Comparison of ENCODE assay signal across 19 cellular contexts in genomic region chr4:155745984-155746383, GRCh38. TPM values are rescaled to one million over a fixed set of nuclear protein-coding genes. Genes with fewer than 3 reads are reported as not detected.
A peak's percentile ranks its signal among the peaks of the same experiment; 100 is the strongest.
DNase-seq lines count a peak whose midpoint lies in the region; ATAC-seq and TF ChIP-seq lines count a peak whose summit lies in the region.
"Had no signal": no experiment of that assay in that cellular context is flagged by ENCODE, and none has a peak within 500 bp of the region (broad histone marks: within the 10 kb centered on the region; RNA-seq: fewer than 3 reads in every experiment).

No MANE protein-coding gene starts in this region.

- no peak for TF ChIP-seq CTCF in left ventricle myocardium inferior (IDR thresholded peaks at IDR 0.05; ENCODE audit: borderline replicate concordance)
- TF ChIP-seq CTCF in choroid plexus epithelial cell (conservative IDR thresholded peaks at IDR 0.05; ENCODE audit: low read depth, low read length): no peak

- H3K27ac ChIP-seq in left ventricle myocardium inferior (replicated peaks): no peak overlapping the region
- H3K27ac ChIP-seq in naive thymus-derived CD4-positive, alpha-beta T cell (ENCODE audit: low read depth, low read length): no peak overlapping the region
- H3K27ac ChIP-seq: colonic mucosa, epithelial cell of prostate, Peyer's patch had no signal

- CTCF ChIA-PET in naive thymus-derived CD4-positive, alpha-beta T cell (lab: Charles Lee): no interaction called here

- H3K27me3 ChIP-seq in left ventricle myocardium inferior (ENCODE audit: low read depth): no peaks in the 10 kb centered on the region
- no peaks in the 10 kb centered on the region for H3K27me3 ChIP-seq in naive thymus-derived CD4-positive, alpha-beta T cell (ENCODE audit: control insufficient read depth in 2 of 2, insufficient read depth in 2 of 2, low read length in 2 of 2)
- H3K27me3 ChIP-seq: colonic mucosa, Peyer's patch had no signal

- no peaks in the 10 kb centered on the region for H3K36me3 ChIP-seq in left ventricle myocardium inferior
- H3K36me3 ChIP-seq in naive thymus-derived CD4-positive, alpha-beta T cell (ENCODE audit: control insufficient read depth in 2 of 3, insufficient read depth in 3 of 3, low read length in 3 of 3): no peaks in the 10 kb centered on the region
- H3K36me3 ChIP-seq: colonic mucosa, Peyer's patch had no signal

- H3K4me3 ChIP-seq in left ventricle myocardium inferior: no peak overlapping the region
- no peak overlapping the region for H3K4me3 ChIP-seq in choroid plexus epithelial cell (ENCODE audit: low read depth, low read length)
- H3K4me3 ChIP-seq in naive thymus-derived CD4-positive, alpha-beta T cell (ENCODE audit: low read length): no peak overlapping the region
- H3K4me3 ChIP-seq: colonic mucosa, GM12878, Peyer's patch had no signal

- H3K36me3 Mint-ChIP-seq in naive thymus-derived CD4-positive, alpha-beta T cell: no peaks in the 10 kb centered on the region
- H3K36me3 Mint-ChIP-seq: stimulated activated memory B cell treated with anti-CD40 and anti-IgM and Interleukin-4, amounts not matched to agents 10 μg/mL and 1 μg/mL and 100 μg/mL, for 72 hours; type B pancreatic cell had no signal

- peaks cover 0 to 10% (median 0%) of the 10 kb centered on the region in 5 donors for H3K27me3 Mint-ChIP-seq in naive thymus-derived CD4-positive, alpha-beta T cell
- H3K27me3 Mint-ChIP-seq: CD4-positive, alpha-beta T cell; stimulated activated memory B cell treated with anti-CD40 and anti-IgM and Interleukin-4, amounts not matched to agents 10 μg/mL and 1 μg/mL and 100 μg/mL, for 72 hours; type B pancreatic cell had no signal

- H3K4me1 Mint-ChIP-seq in naive thymus-derived CD4-positive, alpha-beta T cell: no peaks in the 10 kb centered on the region
- H3K4me1 Mint-ChIP-seq: activated CD4-positive, alpha-beta T cell treated with anti-CD3 and anti-CD28 coated beads, Interleukin-2, amount 10 ng/mL, durations not matched to agents 7 days and 5 days; stimulated activated memory B cell treated with anti-CD40 and anti-IgM and Interleukin-4, amounts not matched to agents 10 μg/mL and 1 μg/mL and 100 μg/mL, for 72 hours had no signal

- no peaks in the 10 kb centered on the region for H3K9me3 ChIP-seq in left ventricle myocardium inferior (replicated peaks)
- no peaks in the 10 kb centered on the region for H3K9me3 ChIP-seq in naive thymus-derived CD4-positive, alpha-beta T cell (ENCODE audit: control insufficient read depth in 2 of 3, low read length in 3 of 3)
- H3K9me3 ChIP-seq: colonic mucosa, Peyer's patch had no signal

- POLR2A ChIA-PET in naive thymus-derived CD4-positive, alpha-beta T cell (lab: Charles Lee): no interaction called here

- intact Hi-C loops in left ventricle myocardium superior (cut with micrococcal nuclease): no loop called here
- intact Hi-C loops in left ventricle myocardium inferior (cut with micrococcal nuclease): no loop called here
- intact Hi-C loops in naive thymus-derived CD4-positive, alpha-beta T cell (cut with micrococcal nuclease): no loop called here

- peak; percentile 50 for ATAC-seq in left ventricle myocardium superior
- no peak for ATAC-seq in naive thymus-derived CD4-positive, alpha-beta T cell
- ATAC-seq: GM12878; left lobe of liver; stimulated activated memory B cell treated with anti-CD40 and anti-IgM and Interleukin-4, amounts not matched to agents 10 μg/mL and 1 μg/mL and 100 μg/mL, for 72 hours had no signal

- no peak overlapping the region for H3K4me3 Mint-ChIP-seq in naive thymus-derived CD4-positive, alpha-beta T cell
- H3K4me3 Mint-ChIP-seq: activated CD4-positive, alpha-beta T cell treated with anti-CD3 and anti-CD28 coated beads, Interleukin-2, amount 10 ng/mL, durations not matched to agents 7 days and 5 days; CD4-positive, alpha-beta T cell; stimulated activated memory B cell treated with anti-CD40 and anti-IgM and Interleukin-4, amounts not matched to agents 10 μg/mL and 1 μg/mL and 100 μg/mL, for 72 hours; type B pancreatic cell had no signal

- no peak overlapping the region for H3K27ac Mint-ChIP-seq in naive thymus-derived CD4-positive, alpha-beta T cell
- H3K27ac Mint-ChIP-seq: activated CD4-positive, alpha-beta T cell treated with anti-CD3 and anti-CD28 coated beads, Interleukin-2, amount 10 ng/mL, durations not matched to agents 7 days and 5 days; CD4-positive, alpha-beta T cell; stimulated activated memory B cell treated with anti-CD40 and anti-IgM and Interleukin-4, amounts not matched to agents 10 μg/mL and 1 μg/mL and 100 μg/mL, for 72 hours; type B pancreatic cell had no signal

- H3K4me1 ChIP-seq in left ventricle myocardium inferior: no peaks in the 10 kb centered on the region
- H3K4me1 ChIP-seq in naive thymus-derived CD4-positive, alpha-beta T cell (ENCODE audit: control insufficient read depth in 2 of 2, insufficient read depth in 2 of 2, low read length in 2 of 2): no peaks in the 10 kb centered on the region
- H3K4me1 ChIP-seq: colonic mucosa, Peyer's patch had no signal

- peaks cover 0 to 4% (median 0%) of the 10 kb centered on the region in 11 donors for H3K9me3 Mint-ChIP-seq in naive thymus-derived CD4-positive, alpha-beta T cell
- H3K9me3 Mint-ChIP-seq: activated CD4-positive, alpha-beta T cell treated with anti-CD3 and anti-CD28 coated beads, Interleukin-2, amount 10 ng/mL, durations not matched to agents 7 days and 5 days; CD4-positive, alpha-beta T cell; stimulated activated memory B cell treated with anti-CD40 and anti-IgM and Interleukin-4, amounts not matched to agents 10 μg/mL and 1 μg/mL and 100 μg/mL, for 72 hours; type B pancreatic cell had no signal

- no peak for DNase-seq in left ventricle myocardium superior
- DNase-seq in left ventricle myocardium inferior: no peak
- peak; percentile 28 for DNase-seq in choroid plexus epithelial cell (ENCODE audit: low read depth)
- peak; percentile 83 for DNase-seq in kidney glomerular epithelial cell (lab: John Stamatoyannopoulos, UW)
- DNase-seq in hepatic stellate cell (ENCODE audit: low spot score): no peak
- no peak for DNase-seq in cerebellar cortex (ENCODE audit: low spot score)
- no peak for DNase-seq in NCI-H1105 treated with DMSO at 0.1 percent for 48 hours (lab: John Stamatoyannopoulos, UW)
- no peak for DNase-seq in naive thymus-derived CD4-positive, alpha-beta T cell
- DNase-seq: activated CD4-positive, alpha-beta T cell treated with anti-CD3 and anti-CD28 coated beads, Interleukin-2, amount 10 ng/mL, durations not matched to agents 7 days and 5 days; CD4-positive, alpha-beta T cell; colonic mucosa; NCI-H1092 treated with DMSO at 0.1 percent for 48 hours; NCI-H2171; Peyer's patch had no signal

RNA-seq across cellular contexts. Expression of gene GUCY1B1, which starts 12.8 kb away (rescaled TPM):
- total RNA-seq in left ventricle myocardium superior (31.3 TPM), left ventricle myocardium inferior (12.6 TPM)
- total RNA-seq in naive thymus-derived CD4-positive, alpha-beta T cell: 1 to 10 TPM in 1 of 5 experiments, under 1 TPM in 2, not detected in 2; 0.22 to 1.7 (median 0.29) TPM
- polyA plus RNA-seq in naive thymus-derived CD4-positive, alpha-beta T cell: not detected
- total RNA-seq: CD4-positive, alpha-beta T cell had no signal

Comparison
In these comparisons a context has a peak if more than half of its experiments do, and no peak if none do; other contexts are left out.
1. DNase-seq: peak in choroid plexus epithelial cell (single experiment) and kidney glomerular epithelial cell (single experiment); none in left ventricle myocardium superior (single experiment), left ventricle myocardium inferior (single experiment), hepatic stellate cell (single experiment), cerebellar cortex (single experiment), NCI-H1105 treated with DMSO at 0.1 percent for 48 hours (single experiment) and naive thymus-derived CD4-positive, alpha-beta T cell (0 of 9).